In genomic region chr7:142808461-142808801, GRCh38 we compare ENCODE assay signal across 9 cellular contexts. TPM values are rescaled to one million over a fixed set of nuclear protein-coding genes. Genes with fewer than 3 reads are reported as not detected.
DNase-seq lines count a peak whose midpoint lies in the region; ATAC-seq and TF ChIP-seq lines count a peak whose summit lies in the region.
"Had no signal": no experiment of that assay in that cellular context is flagged by ENCODE, and none has a peak within 500 bp of the region (broad histone marks: within the 10 kb centered on the region; RNA-seq: fewer than 3 reads in every experiment).

No MANE protein-coding gene starts in this region.

- intact Hi-C loops in left colon (cut with DNase I, micrococcal nuclease), result no loop called here

- H3K9me3 Mint-ChIP-seq in activated T-cell treated with anti-CD3 and anti-CD28 coated beads, Interleukin-2, amount 50 U/mL, for 72 hours, result no peaks in the 10 kb centered on the region
- H3K9me3 Mint-ChIP-seq in activated CD4-positive, alpha-beta memory T cell treated with anti-CD3 and anti-CD28 coated beads, Interleukin-2, amount 10 ng/mL, durations not matched to agents 7 days and 5 days, result no peaks in the 10 kb centered on the region
- H3K9me3 Mint-ChIP-seq: nephron had no signal

- H3K4me3 ChIP-seq in upper lobe of left lung, result no peak overlapping the region

- no peak for TF ChIP-seq POLR2A in upper lobe of left lung (IDR thresholded peaks at IDR 0.05)

- H3K9me3 ChIP-seq in upper lobe of left lung, result no peaks in the 10 kb centered on the region

- ATAC-seq in activated T-cell treated with anti-CD3 and anti-CD28 coated beads, Interleukin-2, amount 50 U/mL, for 72 hours (replicated peaks in 1 of 2), result peak; percentile 32 to 41
- ATAC-seq in HG03060 (IDR thresholded peaks at IDR 0.05; ENCODE audit: low read depth, unreplicated experiment), result peak; percentile 11
- ATAC-seq in upper lobe of left lung (ENCODE audit: low FRiP score in 2 of 2), result peak in 1 of 2 donors; percentile 3
- no peak for ATAC-seq in left colon

- H3K27me3 ChIP-seq in upper lobe of left lung, result no peaks in the 10 kb centered on the region

- H3K27ac ChIP-seq in upper lobe of left lung, result peak overlapping the region in 3 of 4 donors; percentile 2 to 61 (median 36)

- CTCF ChIA-PET in activated CD4-positive, alpha-beta memory T cell treated with anti-CD3 and anti-CD28 coated beads, Interleukin-2, amount 10 ng/mL, durations not matched to agents 7 days and 5 days (lab: Charles Lee), result interaction anchor here (0.9 to 10.1 kb wide), 21 partner anchors 9 to 572 kb away, joined by 3 to 300 read pairs (median 6); partner anchors contain the start of gene EPHB6

- H3K4me3 Mint-ChIP-seq in activated T-cell treated with anti-CD3 and anti-CD28 coated beads, Interleukin-2, amount 50 U/mL, for 72 hours, result peak overlapping the region; percentile 76 to 94
- peak overlapping the region; percentile 70 for H3K4me3 Mint-ChIP-seq in activated CD4-positive, alpha-beta memory T cell treated with anti-CD3 and anti-CD28 coated beads, Interleukin-2, amount 10 ng/mL, durations not matched to agents 7 days and 5 days
- H3K4me3 Mint-ChIP-seq: nephron had no signal

- H3K27me3 Mint-ChIP-seq in activated T-cell treated with anti-CD3 and anti-CD28 coated beads, Interleukin-2, amount 50 U/mL, for 72 hours (ENCODE audit: low read depth), result no peaks in the 10 kb centered on the region
- no peaks in the 10 kb centered on the region for H3K27me3 Mint-ChIP-seq in activated CD4-positive, alpha-beta memory T cell treated with anti-CD3 and anti-CD28 coated beads, Interleukin-2, amount 10 ng/mL, durations not matched to agents 7 days and 5 days

- peaks cover 100% of the 10 kb centered on the region for H3K4me1 Mint-ChIP-seq in activated T-cell treated with anti-CD3 and anti-CD28 coated beads, Interleukin-2, amount 50 U/mL, for 72 hours (ENCODE audit: low read depth)
- H3K4me1 Mint-ChIP-seq in activated CD4-positive, alpha-beta memory T cell treated with anti-CD3 and anti-CD28 coated beads, Interleukin-2, amount 10 ng/mL, durations not matched to agents 7 days and 5 days, result peaks cover 96% of the 10 kb centered on the region
- H3K4me1 Mint-ChIP-seq: nephron had no signal

- H3K4me1 ChIP-seq in upper lobe of left lung, result no peaks in the 10 kb centered on the region

- peak overlapping the region; percentile 97 for H3K27ac Mint-ChIP-seq in activated T-cell treated with anti-CD3 and anti-CD28 coated beads, Interleukin-2, amount 50 U/mL, for 72 hours
- H3K27ac Mint-ChIP-seq in activated CD4-positive, alpha-beta memory T cell treated with anti-CD3 and anti-CD28 coated beads, Interleukin-2, amount 10 ng/mL, durations not matched to agents 7 days and 5 days, result peak overlapping the region; percentile 89
- H3K27ac Mint-ChIP-seq: nephron had no signal

- POLR2A ChIA-PET in activated CD4-positive, alpha-beta memory T cell treated with anti-CD3 and anti-CD28 coated beads, Interleukin-2, amount 10 ng/mL, durations not matched to agents 7 days and 5 days (lab: Charles Lee), result interaction anchor here (0.5 to 25.8 kb wide), 50 partner anchors 10 to 1884 kb away, joined by 3 to 2273 read pairs (median 4); partner anchors contain the start of genes CASP2 and EPHB6

- no peak for DNase-seq in activated T-cell treated with anti-CD3 and anti-CD28 coated beads, Interleukin-2, amount 50 U/mL, for 72 hours
- DNase-seq in activated T-cell treated with anti-CD3 and anti-CD28 coated beads for 4 hours (no peak), upper lobe of left lung (no peak), hippocampal formation (lab: John Stamatoyannopoulos, UW) (no peak), HUDEP-2 (lab: John Stamatoyannopoulos, UW; ENCODE audit: unreplicated experiment in 76 of 76) (no peak), left colon (no peak)
- DNase-seq in activated CD4-positive, alpha-beta memory T cell treated with anti-CD3 and anti-CD28 coated beads, Interleukin-2, amount 10 ng/mL, durations not matched to agents 7 days and 5 days, result no peak

- no peak for TF ChIP-seq CTCF in upper lobe of left lung (IDR thresholded peaks at IDR 0.05)

- H3K36me3 ChIP-seq in upper lobe of left lung, result no peaks in the 10 kb centered on the region

- no peak for TF ChIP-seq EP300 in upper lobe of left lung (IDR thresholded peaks at IDR 0.05)

- peaks cover 0 to under 1% of the 10 kb centered on the region in 2 donors for H3K36me3 Mint-ChIP-seq in activated T-cell treated with anti-CD3 and anti-CD28 coated beads, Interleukin-2, amount 50 U/mL, for 72 hours (ENCODE audit: insufficient read depth in 2 of 2)
- H3K36me3 Mint-ChIP-seq in activated CD4-positive, alpha-beta memory T cell treated with anti-CD3 and anti-CD28 coated beads, Interleukin-2, amount 10 ng/mL, durations not matched to agents 7 days and 5 days (ENCODE audit: low read depth), result peaks cover 26% of the 10 kb centered on the region

RNA-seq across cellular contexts. Expression of gene PRSS2, which starts 37.7 kb away (rescaled TPM):
- total RNA-seq in activated T-cell treated with anti-CD3 and anti-CD28 coated beads, Interleukin-2, amount 50 U/mL, for 72 hours, result not detected
- not detected for total RNA-seq in activated CD4-positive, alpha-beta memory T cell treated with anti-CD3 and anti-CD28 coated beads, Interleukin-2, amount 10 ng/mL, durations not matched to agents 7 days and 5 days
- 10 to 100 TPM in 2 of 6 donors, not detected in 4; 34.2 to 64.5 TPM for total RNA-seq in upper lobe of left lung
- 1 to 10 TPM in 1 of 2 donors, not detected in 1; 4.0 TPM for total RNA-seq in left colon

RNA-seq across cellular contexts. Expression of gene EPHB6, which starts 46.4 kb away (rescaled TPM):
- 10 to 100 TPM; 10.9 to 13.6 TPM for total RNA-seq in activated T-cell treated with anti-CD3 and anti-CD28 coated beads, Interleukin-2, amount 50 U/mL, for 72 hours
- 1 to 10 TPM; 5.7 to 7.0 TPM for total RNA-seq in activated CD4-positive, alpha-beta memory T cell treated with anti-CD3 and anti-CD28 coated beads, Interleukin-2, amount 10 ng/mL, durations not matched to agents 7 days and 5 days
- total RNA-seq in upper lobe of left lung (10 to 100 TPM in 3 of 6 donors, 1 to 10 TPM in 3; 5.7 to 34.6 (median 10.0) TPM), left colon (1 to 10 TPM; 1.2 to 3.2 TPM)

RNA-seq across cellular contexts. Expression of gene PRSS1, which starts 59.2 kb away (rescaled TPM):
- not detected for total RNA-seq in activated T-cell treated with anti-CD3 and anti-CD28 coated beads, Interleukin-2, amount 50 U/mL, for 72 hours
- total RNA-seq in activated CD4-positive, alpha-beta memory T cell treated with anti-CD3 and anti-CD28 coated beads, Interleukin-2, amount 10 ng/mL, durations not matched to agents 7 days and 5 days, result not detected
- total RNA-seq in upper lobe of left lung, result 10 to 100 TPM in 1 of 6 donors, 1 to 10 TPM in 1, not detected in 4; 9.8 to 20.6 TPM
- total RNA-seq in left colon, result 1 to 10 TPM in 1 of 2 donors, not detected in 1; 4.0 TPM
